1 cellular context compared by ENCODE assay signal in the genomic region with DNA sequence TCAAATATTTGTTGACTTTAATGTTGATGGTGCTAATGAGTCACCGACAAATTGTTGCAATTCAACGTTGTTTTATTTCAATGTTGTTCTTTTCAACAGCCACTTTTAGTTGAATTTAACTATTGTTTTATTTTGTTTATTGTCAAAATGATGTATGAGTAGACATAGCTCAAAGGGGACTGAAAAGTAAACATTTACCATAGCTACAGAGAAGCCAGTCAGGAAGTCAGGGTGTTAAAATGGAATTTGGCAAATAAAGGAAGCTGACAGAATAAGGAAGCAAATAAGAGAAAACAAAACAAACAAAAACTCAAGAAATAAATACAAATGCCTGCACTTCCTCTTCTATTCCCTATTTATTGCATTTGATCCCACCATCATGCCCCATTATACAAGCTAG.
A peak's percentile ranks its signal among the peaks of the same experiment; 100 is the strongest.
TF ChIP-seq lines count a peak whose summit lies in the region.

No MANE protein-coding gene starts in this region.

TF ChIP-seq in HepG2, 621 proteins besides CTCF, POLR2A, EP300 and RAD21 (continued from another document):
- TF ChIP-seq, protein P1, sequence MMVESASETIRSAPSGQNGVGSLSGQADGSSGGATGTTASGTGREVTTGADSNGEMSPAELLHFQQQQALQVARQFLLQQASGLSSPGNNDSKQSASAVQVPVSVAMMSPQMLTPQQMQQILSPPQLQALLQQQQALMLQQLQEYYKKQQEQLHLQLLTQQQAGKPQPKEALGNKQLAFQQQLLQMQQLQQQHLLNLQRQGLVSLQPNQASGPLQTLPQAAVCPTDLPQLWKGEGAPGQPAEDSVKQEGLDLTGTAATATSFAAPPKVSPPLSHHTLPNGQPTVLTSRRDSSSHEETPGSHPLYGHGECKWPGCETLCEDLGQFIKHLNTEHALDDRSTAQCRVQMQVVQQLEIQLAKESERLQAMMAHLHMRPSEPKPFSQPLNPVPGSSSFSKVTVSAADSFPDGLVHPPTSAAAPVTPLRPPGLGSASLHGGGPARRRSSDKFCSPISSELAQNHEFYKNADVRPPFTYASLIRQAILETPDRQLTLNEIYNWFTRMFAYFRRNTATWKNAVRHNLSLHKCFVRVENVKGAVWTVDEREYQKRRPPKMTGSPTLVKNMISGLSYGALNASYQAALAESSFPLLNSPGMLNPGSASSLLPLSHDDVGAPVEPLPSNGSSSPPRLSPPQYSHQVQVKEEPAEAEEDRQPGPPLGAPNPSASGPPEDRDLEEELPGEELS (CRISPR knock-in tag; IDR thresholded peaks at IDR 0.05) = peak; percentile 28; the same call in 1 of the 2 replicates
- no peak for TF ChIP-seq BCL6 (CRISPR knock-in tag; IDR thresholded peaks at IDR 0.05)
- TF ChIP-seq TBX3 (IDR thresholded peaks at IDR 0.05; ENCODE audit: borderline replicate concordance) = peak; percentile 39; the same call in 1 of the 2 replicates
- no peak for TF ChIP-seq TCF7L2 (IDR thresholded peaks at IDR 0.05; ENCODE audit: low read depth, low read length)
- TF ChIP-seq FOXP1 (IDR thresholded peaks at IDR 0.05) = no peak
- TF ChIP-seq FOXP1 (CRISPR knock-in tag; IDR thresholded peaks at IDR 0.05) = peak; percentile 57; the same call in 1 of the 2 replicates
